ENCODE assay signal across 11 cellular contexts in genomic region chr3:184769771-184770170, GRCh38.
"Had no signal": no experiment of that assay in that cellular context is flagged by ENCODE, and none has a peak within 500 bp of the region (broad histone marks: within the 10 kb centered on the region; RNA-seq: fewer than 3 reads in every experiment).

No MANE protein-coding gene starts in this region.

- H3K4me1 ChIP-seq: tibial artery had no signal

- H3K36me3 Mint-ChIP-seq: WTC11 had no signal

- H3K9me3 ChIP-seq: tibial artery, vagina had no signal

- H3K27me3 ChIP-seq: vagina had no signal

- H3K36me3 ChIP-seq: tibial artery, vagina had no signal

- ATAC-seq: activated naive CD8-positive, alpha-beta T cell treated with anti-CD3 and anti-CD28 coated beads, Interleukin-2, amount 50 U/mL, for 24 hours; left colon; WTC11 had no signal

- H3K27ac Mint-ChIP-seq: activated naive CD8-positive, alpha-beta T cell treated with anti-CD3 and anti-CD28 coated beads, Interleukin-2, amount 50 U/mL, for 24 hours; WTC11 had no signal

- H3K4me3 Mint-ChIP-seq: activated naive CD8-positive, alpha-beta T cell treated with anti-CD3 and anti-CD28 coated beads, Interleukin-2, amount 50 U/mL, for 24 hours; WTC11 had no signal

- DNase-seq: activated CD4-positive, alpha-beta T cell treated with anti-CD3 and anti-CD28 coated beads for 48 hours; activated naive CD4-positive, alpha-beta T cell treated with Interleukin-2 at 50 U/mL for 16 hours; activated naive CD8-positive, alpha-beta T cell treated with anti-CD3 and anti-CD28 coated beads, Interleukin-2, amount 50 U/mL, for 24 hours; caudate nucleus; cortex of kidney; effector memory CD4-positive, alpha-beta T cell; tibial artery had no signal

- H3K4me3 ChIP-seq: skin epidermis, tibial artery, vagina had no signal

- H3K9me3 Mint-ChIP-seq: activated naive CD8-positive, alpha-beta T cell treated with anti-CD3 and anti-CD28 coated beads, Interleukin-2, amount 50 U/mL, for 24 hours; WTC11 had no signal

- H3K27ac ChIP-seq: skin epidermis, tibial artery, vagina had no signal
